Comparison of ENCODE assay signal across 1 cellular context in genomic region chr13:109668433-109669233, GRCh38.
A peak's percentile ranks its signal among the peaks of the same experiment; 100 is the strongest.
TF ChIP-seq lines count a peak whose summit lies in the region.

No MANE protein-coding gene starts in this region.

TF ChIP-seq in SK-N-SH, 30 proteins besides CTCF, POLR2A, EP300 and RAD21:
- no peak for TF ChIP-seq POLR2AphosphoS5 (IDR thresholded peaks at IDR 0.05; ENCODE audit: low read depth, low read length)
- TF ChIP-seq RCOR1 (IDR thresholded peaks at IDR 0.05; ENCODE audit: low read length) = peak; percentile 29; the same call in 1 of the 2 replicates
- no peak for TF ChIP-seq RFX5 (IDR thresholded peaks at IDR 0.05; ENCODE audit: low read length)
- no peak for TF ChIP-seq ZBTB33 (IDR thresholded peaks at IDR 0.05; ENCODE audit: borderline replicate concordance, low read depth)
- no peak for TF ChIP-seq GABPA (IDR thresholded peaks at IDR 0.05; ENCODE audit: low read depth)
- no peak for TF ChIP-seq SMC3 (IDR thresholded peaks at IDR 0.05; ENCODE audit: low read depth, low read length)
